ENCODE assay signal across 8 cellular contexts in the genomic region with DNA sequence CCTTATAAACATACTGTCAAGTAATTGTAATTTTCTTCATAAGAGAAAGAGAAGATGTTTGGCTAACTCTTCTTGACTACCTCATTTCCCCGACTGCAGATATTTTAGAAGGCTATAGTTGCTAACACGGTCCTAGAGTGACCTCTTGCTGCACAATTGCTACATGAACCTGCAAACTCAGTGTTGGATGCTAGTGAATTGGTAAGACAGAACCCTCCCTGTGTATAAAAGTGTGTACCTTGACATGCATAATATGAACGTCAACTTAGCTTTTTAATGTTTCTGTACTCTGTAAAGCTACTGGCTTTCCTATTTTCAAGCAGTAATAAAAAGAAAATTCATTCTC. TPM values are rescaled to one million over a fixed set of nuclear protein-coding genes. Genes with fewer than 3 reads are reported as not detected.
DNase-seq lines count a peak whose midpoint lies in the region; ATAC-seq and TF ChIP-seq lines count a peak whose summit lies in the region.

No MANE protein-coding gene starts in this region.

- no peaks in the 10 kb centered on the region for H3K9me2 ChIP-seq in PC-3 (replicated peaks; ENCODE audit: low read length)

- no peaks in the 10 kb centered on the region for H3K27me3 ChIP-seq in PC-3 (ENCODE audit: low read length)

- no peak overlapping the region for H2AFZ ChIP-seq in PC-3 (ENCODE audit: low read length)

- POLR2A ChIA-PET in PC-3 (lab: Charles Lee; ENCODE audit: unreplicated experiment): no interaction called here

- CTCF ChIA-PET in PC-3 (lab: Charles Lee): interaction anchor here (0.9 to 1.1 kb wide), 2 partner anchors 108 to 160 kb away, joined by 3 to 4 read pairs; no protein-coding TSS in a partner anchor

- intact Hi-C loops in PC-3 (cut with micrococcal nuclease): loop anchor here (1.0 to 5.0 kb wide), 3 partner anchors 78 to 304 kb away; no protein-coding TSS in a partner anchor

- no peaks in the 10 kb centered on the region for H3K79me2 ChIP-seq in PC-3 (ENCODE audit: low read length)

- no peaks in the 10 kb centered on the region for H3K9me3 ChIP-seq in PC-3 (ENCODE audit: low read length)

- peak; percentile 65 for TF ChIP-seq CTCF in PC-3 (conservative IDR thresholded peaks at IDR 0.05; ENCODE audit: low read depth, low read length)

- BruUV-seq in PC-3 (replicated peaks; lab: Mats Ljungman, UMichigan): no TSS peak

- no peak overlapping the region for H3K4me3 ChIP-seq in PC-3 (ENCODE audit: low read length)

- H3K9ac ChIP-seq in PC-3 (ENCODE audit: low read length): no peak overlapping the region

- peak overlapping the region; percentile 81 for H3K4me2 ChIP-seq in PC-3 (ENCODE audit: low read length)

- H3K36me3 ChIP-seq in PC-3 (ENCODE audit: low read depth, low read length): no peaks in the 10 kb centered on the region

- no peak overlapping the region for H3K27ac ChIP-seq in PC-3 (ENCODE audit: low read length)

- DNase-seq in EL (peak; percentile 6), PC-3 (peak; percentile 63), glomerular visceral epithelial cell (ENCODE audit: extremely low spot score) (peak; percentile 4), cerebellar nuclear complex (lab: John Stamatoyannopoulos, UW) (no peak), 8988T (no peak), GOT3 (lab: John Stamatoyannopoulos, UW) (no peak)

- H3F3A ChIP-seq in PC-3 (ENCODE audit: low read length, unreplicated experiment): no peaks in the 10 kb centered on the region

- H4K20me1 ChIP-seq in PC-3 (ENCODE audit: low read length): no peaks in the 10 kb centered on the region

- ATAC-seq in HG03175 (IDR thresholded peaks at IDR 0.05; ENCODE audit: unreplicated experiment): peak; percentile 66
- ATAC-seq in PC-3: peak; percentile 94
- ATAC-seq in HG03196 (IDR thresholded peaks at IDR 0.05; ENCODE audit: unreplicated experiment): no peak

- H3K4me1 ChIP-seq in PC-3 (ENCODE audit: insufficient read depth, low read length): peaks cover 15% of the 10 kb centered on the region

RNA-seq across cellular contexts. Expression of gene CER1, which starts 46.7 kb away (rescaled TPM):
- total RNA-seq in PC-3 (2014; rRNA removed): not detected in 2 replicates

Comparison
In these comparisons a context has a peak if more than half of its experiments do, and no peak if none do; other contexts are left out.
1. DNase-seq: peak in EL (single experiment), PC-3 (single experiment) and glomerular visceral epithelial cell (single experiment); none in cerebellar nuclear complex (0 of 2), 8988T (single experiment) and GOT3 (single experiment).